ENCODE assay signal across 8 cellular contexts in the genomic region with DNA sequence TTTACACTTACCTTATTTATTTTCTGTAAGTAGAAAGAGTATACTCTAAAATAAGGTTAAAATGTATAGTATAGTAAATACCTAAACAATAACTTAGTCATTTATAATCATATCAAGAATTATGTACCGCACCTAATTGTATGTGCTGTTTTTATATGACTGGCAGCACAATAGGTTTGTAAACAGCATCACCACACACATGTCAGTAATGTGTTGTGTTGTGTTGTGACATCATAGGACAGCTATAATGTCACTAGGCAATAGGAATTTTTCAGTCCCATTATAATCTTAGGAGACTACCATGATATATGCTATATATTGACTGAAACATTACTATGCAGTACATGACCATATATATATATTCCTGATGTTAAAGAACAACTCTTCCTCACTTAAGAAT.
"Had no signal": no experiment of that assay in that cellular context is flagged by ENCODE, and none has a peak within 500 bp of the region (broad histone marks: within the 10 kb centered on the region; RNA-seq: fewer than 3 reads in every experiment).

No MANE protein-coding gene starts in this region.

- ATAC-seq: GM12878 had no signal

- H3K4me3 ChIP-seq: GM12878 had no signal

- FAIRE-seq: G401.6, GM12878, GM12891, GM12892, GM18507, GM19239 had no signal

- DNase-seq: GDM1, GF-D8 had no signal
